ENCODE assay signal across 8 cellular contexts in genomic region chr17:8153957-8154607, GRCh38. TPM values are rescaled to one million over a fixed set of nuclear protein-coding genes. Genes with fewer than 3 reads are reported as not detected.
A peak's percentile ranks its signal among the peaks of the same experiment; 100 is the strongest.
DNase-seq lines count a peak whose midpoint lies in the region; ATAC-seq and TF ChIP-seq lines count a peak whose summit lies in the region.

No MANE protein-coding gene starts in this region.

- peaks cover 3% of the 10 kb centered on the region for H3K36me3 ChIP-seq in kidney epithelial cell (ENCODE audit: control insufficient read depth, insufficient read depth, low read length)

- DNase-seq in GM12865 (ENCODE audit: low read depth) (peak; percentile 81), NCI-H2227 (lab: John Stamatoyannopoulos, UW; ENCODE audit: unreplicated experiment) (peak; percentile 89), kidney epithelial cell (ENCODE audit: low read depth) (peak; percentile 93)
- peak; percentile 93 for DNase-seq in activated CD4-positive, alpha-beta T cell treated with anti-CD3 and anti-CD28 coated beads for 48 hours
- peak; percentile 77 to 93 for DNase-seq in stimulated activated CD4-positive, alpha-beta T cell treated with anti-CD3 and anti-CD28 coated beads, Interleukin-12 subunit alpha, Interleukin-12 subunit beta, amount 100 ng/mL, for 24 hours (ENCODE audit: low read depth in 2 of 2)

- H3K4me3 ChIP-seq in GM12865 (ENCODE audit: low read depth, low read length) (peak overlapping the region; percentile 64), kidney epithelial cell (ENCODE audit: low read depth, low read length) (peak overlapping the region; percentile 12)

- peak overlapping the region; percentile 100 for H3K27ac ChIP-seq in cingulate gyrus (ENCODE audit: low read depth, low read length)

- ATAC-seq in GM18867 (IDR thresholded peaks at IDR 0.05; ENCODE audit: unreplicated experiment) (no peak), GM21717 (IDR thresholded peaks at IDR 0.05; ENCODE audit: unreplicated experiment) (no peak)

- no peaks in the 10 kb centered on the region for H3K27me3 ChIP-seq in kidney epithelial cell (ENCODE audit: control insufficient read depth, insufficient read depth, low read length)

- TF ChIP-seq CTCF in GM12865 (IDR thresholded peaks at IDR 0.05; ENCODE audit: insufficient read depth, low read depth, low read length, missing control alignments) (no peak), kidney epithelial cell (IDR thresholded peaks at IDR 0.05; ENCODE audit: insufficient read depth, low read length, poor library complexity, severe bottlenecking) (no peak)

RNA-seq across cellular contexts. Expression of gene PER1, which starts 1.9 kb away (rescaled TPM):
- total RNA-seq in kidney epithelial cell, result 11.0 and 19.4 TPM in 2 replicates

RNA-seq across cellular contexts. Expression of gene VAMP2, which starts 8.7 kb away (rescaled TPM):
- total RNA-seq in kidney epithelial cell, result 7.0 and 8.0 TPM in 2 replicates

RNA-seq across cellular contexts. Expression of gene TMEM107, which starts 22.1 kb away (rescaled TPM):
- total RNA-seq in kidney epithelial cell, result 10.0 and 14.7 TPM in 2 replicates

RNA-seq across cellular contexts. Expression of gene HES7, which starts 30.2 kb away (rescaled TPM):
- total RNA-seq in kidney epithelial cell, result 1.8 TPM in 1 of 2 replicates, not detected in the other

RNA-seq across cellular contexts. Expression of gene ALOXE3, which starts 35.8 kb away (rescaled TPM):
- 0.75 and 2.5 TPM in 2 replicates for total RNA-seq in kidney epithelial cell
